Comparison of ENCODE assay signal across 11 cellular contexts in genomic region chr6:127951172-127951995, GRCh38. TPM values are rescaled to one million over a fixed set of nuclear protein-coding genes. Genes with fewer than 3 reads are reported as not detected.
DNase-seq lines count a peak whose midpoint lies in the region; ATAC-seq and TF ChIP-seq lines count a peak whose summit lies in the region.
"Had no signal": no experiment of that assay in that cellular context is flagged by ENCODE, and none has a peak within 500 bp of the region (broad histone marks: within the 10 kb centered on the region; RNA-seq: fewer than 3 reads in every experiment).

No MANE protein-coding gene starts in this region.

- ATAC-seq in HG02938 (IDR thresholded peaks at IDR 0.05; ENCODE audit: unreplicated experiment) (peak; percentile 94), left cardiac atrium (no peak)
- ATAC-seq: left lobe of liver had no signal

- no peak for TF ChIP-seq CTCF in tibial nerve (IDR thresholded peaks at IDR 0.05)

- H3K27me3 Mint-ChIP-seq in activated naive CD4-positive, alpha-beta T cell treated with anti-CD3 and anti-CD28 coated beads, Interleukin-2, amount 50 U/mL, for 24 hours, result no peaks in the 10 kb centered on the region

- peak overlapping the region; percentile 74 for H3K4me3 Mint-ChIP-seq in activated naive CD4-positive, alpha-beta T cell treated with anti-CD3 and anti-CD28 coated beads, Interleukin-2, amount 50 U/mL, for 24 hours

- peaks cover 3% of the 10 kb centered on the region for H3K9me3 Mint-ChIP-seq in activated naive CD4-positive, alpha-beta T cell treated with anti-CD3 and anti-CD28 coated beads, Interleukin-2, amount 50 U/mL, for 24 hours

- no peak for TF ChIP-seq EP300 in tibial nerve (IDR thresholded peaks at IDR 0.05)

- no peak overlapping the region for H3K4me3 ChIP-seq in tibial nerve

- H3K36me3 Mint-ChIP-seq in activated naive CD4-positive, alpha-beta T cell treated with anti-CD3 and anti-CD28 coated beads, Interleukin-2, amount 50 U/mL, for 24 hours, result peaks cover under 1% of the 10 kb centered on the region

- peaks cover 0 to under 1% (median 0%) of the 10 kb centered on the region in 4 donors for H3K9me3 ChIP-seq in tibial nerve

- peak overlapping the region; percentile 93 for H3K27ac Mint-ChIP-seq in activated naive CD4-positive, alpha-beta T cell treated with anti-CD3 and anti-CD28 coated beads, Interleukin-2, amount 50 U/mL, for 24 hours

- no peak for DNase-seq in activated naive CD4-positive, alpha-beta T cell treated with Interleukin-2 at 50 U/mL for 16 hours
- DNase-seq in SKM-1 (lab: John Stamatoyannopoulos, UW; ENCODE audit: unreplicated experiment) (peak; percentile 60), left cardiac atrium (no peak), tibial nerve (ENCODE audit: low spot score in 2 of 2) (no peak)
- no peak for DNase-seq in stimulated activated CD4-positive, alpha-beta T cell treated with anti-CD3 and anti-CD28 coated beads, Interleukin-15, amount 100 ng/mL, for 24 hours
- DNase-seq in stimulated activated CD4-positive, alpha-beta T cell treated with anti-CD3 and anti-CD28 coated beads, Interleukin-2, amount 100 ng/mL, for 24 hours, result no peak
- DNase-seq: NCI-H1105, retina had no signal

- no peaks in the 10 kb centered on the region for H3K4me1 ChIP-seq in tibial nerve

- H3K27me3 ChIP-seq in tibial nerve, result no peaks in the 10 kb centered on the region

- intact Hi-C loops in left cardiac atrium (cut with DNase I), result no loop called here

- no peak for TF ChIP-seq POLR2A in tibial nerve (IDR thresholded peaks at IDR 0.05)

- H3K27ac ChIP-seq in tibial nerve, result no peak overlapping the region

- 77 to 83% methylated on average over 4 of the region's 4 CpGs for WGBS in tibial nerve, 2 donors

- H3K36me3 ChIP-seq in tibial nerve, result no peaks in the 10 kb centered on the region

- peaks cover 63% of the 10 kb centered on the region for H3K4me1 Mint-ChIP-seq in activated naive CD4-positive, alpha-beta T cell treated with anti-CD3 and anti-CD28 coated beads, Interleukin-2, amount 50 U/mL, for 24 hours

RNA-seq across cellular contexts. Expression of gene THEMIS, which starts 50.5 kb away (rescaled TPM):
- total RNA-seq in left cardiac atrium (under 1 TPM; 0.63 to 0.97 TPM), tibial nerve (under 1 TPM; 0.22 to 0.98 (median 0.57) TPM)
